ENCODE assay signal across 19 cellular contexts in the genomic region with DNA sequence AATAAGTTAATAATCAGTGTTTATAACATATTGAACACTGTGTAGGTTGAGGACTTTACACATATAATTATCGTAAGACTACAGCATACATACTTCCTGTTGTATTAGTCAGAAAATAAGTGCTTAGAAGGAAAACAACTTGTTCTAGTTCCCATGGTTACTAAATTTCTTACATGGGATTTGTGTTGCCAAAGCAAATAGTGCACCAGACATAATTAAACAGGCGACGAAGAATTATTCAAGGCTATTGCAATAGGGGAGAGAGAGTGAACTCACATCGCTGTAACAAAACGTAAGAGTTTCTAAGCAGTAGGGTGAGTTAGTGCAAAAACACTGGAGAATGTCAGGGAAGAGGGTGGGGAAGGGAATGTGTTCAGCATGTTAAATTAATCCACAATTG.
DNase-seq lines count a peak whose midpoint lies in the region; ATAC-seq, FAIRE-seq and TF ChIP-seq lines count a peak whose summit lies in the region.
"Had no signal": no experiment of that assay in that cellular context is flagged by ENCODE, and none has a peak within 500 bp of the region (broad histone marks: within the 10 kb centered on the region; RNA-seq: fewer than 3 reads in every experiment).

No MANE protein-coding gene starts in this region.

- no peak overlapping the region for H3K4me3 ChIP-seq in cardiac fibroblast (replicated peaks in 1 of 2; ENCODE audit: low read depth in 2 of 2, low read length in 2 of 2)
- H3K4me3 ChIP-seq in kidney epithelial cell (ENCODE audit: low read depth, low read length) = no peak overlapping the region

- TF ChIP-seq CTCF in cardiac fibroblast (IDR thresholded peaks at IDR 0.05; ENCODE audit: low read depth, low read length) = no peak
- no peak for TF ChIP-seq CTCF in kidney epithelial cell (IDR thresholded peaks at IDR 0.05; ENCODE audit: insufficient read depth, low read length, poor library complexity, severe bottlenecking)
- no peak for TF ChIP-seq CTCF in D721Med (IDR thresholded peaks at IDR 0.05; ENCODE audit: insufficient read depth, missing control alignments)

- no peaks in the 10 kb centered on the region for H3K27me3 ChIP-seq in kidney epithelial cell (ENCODE audit: control insufficient read depth, insufficient read depth, low read length)
- H3K27me3 ChIP-seq: ascending aorta had no signal

- H3K36me3 ChIP-seq in kidney epithelial cell (ENCODE audit: control insufficient read depth, insufficient read depth, low read length) = no peaks in the 10 kb centered on the region
- H3K36me3 ChIP-seq: ascending aorta had no signal

- DNase-seq in NCI-H748 (lab: John Stamatoyannopoulos, UW; ENCODE audit: unreplicated experiment) = peak; percentile 48
- no peak for DNase-seq in NCI-H748 treated with DMSO at 0.1 percent for 48 hours (lab: John Stamatoyannopoulos, UW)
- DNase-seq in cardiac fibroblast (ENCODE audit: low read depth in 2 of 2) = peak; percentile 79 to 82
- DNase-seq in kidney epithelial cell (ENCODE audit: low read depth) = peak; percentile 14
- DNase-seq in Ammon's horn (ENCODE audit: low spot score) = no peak
- DNase-seq in D721Med (ENCODE audit: insufficient read length, low spot score) = no peak
- no peak for DNase-seq in germinal center (ENCODE audit: low spot score)
- DNase-seq: activated naive CD4-positive, alpha-beta T cell treated with Interleukin-2 at 50 U/mL for 16 hours; cortex of kidney; immature natural killer cell; IMR-90; MM.1S; NCI-H187; NCI-H446 treated with DMSO at 0.1 percent for 48 hours; retina; SHP77; T-cell had no signal

- FAIRE-seq in D721Med (lab: Jason Lieb, UNC) = no peak

- no peak for ATAC-seq in HG02840 (IDR thresholded peaks at IDR 0.05; ENCODE audit: low FRiP score, unreplicated experiment)
- ATAC-seq: T-cell had no signal

Comparison
In these comparisons a context has a peak if more than half of its experiments do, and no peak if none do; other contexts are left out.
1. DNase-seq: peak in NCI-H748 (single experiment), cardiac fibroblast (2 of 2) and kidney epithelial cell (single experiment); none in NCI-H748 treated with DMSO at 0.1 percent for 48 hours (single experiment), Ammon's horn (single experiment), D721Med (single experiment) and germinal center (single experiment).